24 cellular contexts compared by ENCODE assay signal in the genomic region with DNA sequence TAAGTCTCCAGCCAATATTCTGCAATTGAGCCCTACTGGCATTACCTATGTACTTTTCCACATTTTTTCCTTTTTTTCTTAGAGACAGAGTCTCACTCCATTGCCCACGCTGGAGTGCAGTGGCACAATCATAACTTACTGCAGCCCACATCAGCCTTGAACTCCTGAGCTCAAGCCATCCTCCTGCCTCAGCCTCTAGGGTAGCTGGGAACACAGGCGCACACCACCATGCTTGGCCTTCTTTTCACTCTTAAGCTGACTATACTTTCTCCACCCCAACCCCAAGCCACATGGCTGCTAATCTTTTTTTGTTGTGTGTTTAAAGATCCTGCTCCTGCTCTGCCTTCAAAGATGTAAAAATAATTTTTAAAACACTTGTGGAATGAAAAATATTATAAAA. TPM values are rescaled to one million over a fixed set of nuclear protein-coding genes. Genes with fewer than 3 reads are reported as not detected.
DNase-seq lines count a peak whose midpoint lies in the region; ATAC-seq and TF ChIP-seq lines count a peak whose summit lies in the region.
"Had no signal": no experiment of that assay in that cellular context is flagged by ENCODE, and none has a peak within 500 bp of the region (broad histone marks: within the 10 kb centered on the region; RNA-seq: fewer than 3 reads in every experiment).

No MANE protein-coding gene starts in this region.

- no peak overlapping the region for H3K23ac ChIP-seq in H9 (ENCODE audit: insufficient read length, low read depth, low read length)

- H3K36me3 Mint-ChIP-seq in T-helper 1 cell treated with Interleukin-12 subunit alpha and Interleukin-12 subunit beta and Interleukin-4 antibody, amounts not matched to agents 30 μg/mL and 1 μg/mL, for 36 hours (ENCODE audit: low read depth): no peaks in the 10 kb centered on the region
- H3K36me3 Mint-ChIP-seq in H9 (ENCODE audit: insufficient read depth in 1 of 3, low read depth in 3 of 3) (peaks cover 0 to 5% (median 0%) of the 10 kb centered on the region in 3 experiments; a peak in 3 of 7 replicates), nephron (ENCODE audit: low read depth) (no peaks in the 10 kb centered on the region)
- H3K36me3 Mint-ChIP-seq: IgD-negative memory B cell had no signal

- H3K18ac ChIP-seq in H9 (ENCODE audit: insufficient read length, low read depth, low read length): peak overlapping the region; percentile 46

- H3K4me3 ChIP-seq in colonic mucosa (no peak overlapping the region), GM23248 (no peak overlapping the region)
- H3K4me3 ChIP-seq: cardiac muscle cell, lung, SJSA1, skin epidermis had no signal

- H3K4me3 Mint-ChIP-seq in T-helper 1 cell treated with Interleukin-12 subunit alpha and Interleukin-12 subunit beta and Interleukin-4 antibody, amounts not matched to agents 30 μg/mL and 1 μg/mL, for 36 hours: no peak overlapping the region
- H3K4me3 Mint-ChIP-seq in H9: no peak overlapping the region; a peak in 1 of 5 replicates
- H3K4me3 Mint-ChIP-seq in nephron: peak overlapping the region; percentile 68 to 77 (median 75)

- H4K20me1 ChIP-seq in H9 (ENCODE audit: control insufficient read depth, insufficient read depth, insufficient read length) (no peaks in the 10 kb centered on the region), GM23248 (ENCODE audit: insufficient read depth) (no peaks in the 10 kb centered on the region)

- H3K9me3 ChIP-seq in H9 (ENCODE audit: control insufficient read depth, low read depth, low read length): no peaks in the 10 kb centered on the region
- H3K9me3 ChIP-seq in colonic mucosa: no peaks in the 10 kb centered on the region
- no peaks in the 10 kb centered on the region for H3K9me3 ChIP-seq in GM23248 (ENCODE audit: low read depth)
- H3K9me3 ChIP-seq: SJSA1 had no signal

- peaks cover 3% of the 10 kb centered on the region for H3K23me2 ChIP-seq in H9 (ENCODE audit: insufficient read length, low read depth, low read length, poor library complexity, severe bottlenecking)

- no peak overlapping the region for H2BK15ac ChIP-seq in H9 (ENCODE audit: low read depth, low read length)

- H3K79me2 ChIP-seq in H9 (ENCODE audit: insufficient read depth, low read length) (peaks cover 2% of the 10 kb centered on the region; the same call in 1 of the 2 replicates), GM23248 (ENCODE audit: insufficient read depth) (peaks cover 28% of the 10 kb centered on the region)

- H3K4ac ChIP-seq in H9 (ENCODE audit: low read depth, low read length): no peak overlapping the region

- H2AFZ ChIP-seq in H9 (ENCODE audit: low read length): no peak overlapping the region
- no peak overlapping the region for H2AFZ ChIP-seq in GM23248

- no peak overlapping the region for H3K9ac ChIP-seq in H9 (ENCODE audit: extremely low read depth, insufficient read length, low read length)
- H3K9ac ChIP-seq in colonic mucosa (ENCODE audit: low read depth in 2 of 2, low read length in 2 of 2): no peak overlapping the region
- no peak overlapping the region for H3K9ac ChIP-seq in GM23248

- no peak overlapping the region for H2AK5ac ChIP-seq in H9 (ENCODE audit: insufficient read length, low read length)

- no peak overlapping the region for H3K56ac ChIP-seq in H9 (ENCODE audit: insufficient read length, low read depth, low read length)

- TF ChIP-seq CTCF in H9 (conservative IDR thresholded peaks at IDR 0.05) (no peak), colonic mucosa (IDR thresholded peaks at IDR 0.05) (no peak), nephron (IDR thresholded peaks at IDR 0.05; ENCODE audit: unreplicated experiment in 3 of 3) (no peak)

- no peak overlapping the region for H4K91ac ChIP-seq in H9 (ENCODE audit: insufficient read length, low read depth, low read length)

- intact Hi-C loops in colonic mucosa (cut with DNase I) (no loop called here), sciatic nerve (cut with DNase I) (no loop called here)

- no peaks in the 10 kb centered on the region for H3K27me3 ChIP-seq in H9 (ENCODE audit: insufficient read depth, low read length)
- no peaks in the 10 kb centered on the region for H3K27me3 ChIP-seq in colonic mucosa
- H3K27me3 ChIP-seq in GM23248 (replicated peaks; ENCODE audit: insufficient read depth): no peaks in the 10 kb centered on the region
- H3K27me3 ChIP-seq: cardiac muscle cell, SJSA1 had no signal

- ATAC-seq in sciatic nerve: no peak
- ATAC-seq: activated CD8-positive, alpha-beta T cell treated with anti-CD3 and anti-CD28 coated beads, Interleukin-2, amount 10 ng/mL, durations not matched to agents 7 days and 5 days had no signal

- no peak overlapping the region for H4K5ac ChIP-seq in H9 (ENCODE audit: insufficient read length, low read depth, low read length)

- H3F3A ChIP-seq in GM23248 (ENCODE audit: insufficient read depth): peaks cover 17% of the 10 kb centered on the region

- no peak overlapping the region for H3K27ac ChIP-seq in H9 (ENCODE audit: insufficient read length, low read depth, low read length)
- no peak overlapping the region for H3K27ac ChIP-seq in colonic mucosa
- no peak overlapping the region for H3K27ac ChIP-seq in GM23248
- H3K27ac ChIP-seq: cardiac muscle cell, SJSA1, skin epidermis had no signal

- H3K14ac ChIP-seq in H9 (ENCODE audit: insufficient read depth, low read length): no peak overlapping the region

- no peaks in the 10 kb centered on the region; the same call in 1 of the 2 replicates for H3K4me1 ChIP-seq in H9 (ENCODE audit: insufficient read depth, low read length)
- peaks cover 10% of the 10 kb centered on the region for H3K4me1 ChIP-seq in colonic mucosa
- H3K4me1 ChIP-seq in GM23248 (ENCODE audit: insufficient read depth): peaks cover 22% of the 10 kb centered on the region

- peak overlapping the region; percentile 14 for H3K27ac Mint-ChIP-seq in T-helper 1 cell treated with Interleukin-12 subunit alpha and Interleukin-12 subunit beta and Interleukin-4 antibody, amounts not matched to agents 30 μg/mL and 1 μg/mL, for 36 hours
- H3K27ac Mint-ChIP-seq in H9 (no peak overlapping the region; a peak in 1 of 7 replicates), nephron (peak overlapping the region in 1 of 3 experiments; percentile 85)
- H3K27ac Mint-ChIP-seq: activated CD8-positive, alpha-beta T cell treated with anti-CD3 and anti-CD28 coated beads, Interleukin-2, amount 10 ng/mL, durations not matched to agents 7 days and 5 days; IgD-negative memory B cell; T-helper 2 cell treated with Interferon-gamma antibody and Interleukin-4, amounts not matched to agents 5 μg/mL and 100 μg/mL, for 36 hours had no signal

- H3K9me3 Mint-ChIP-seq in T-helper 1 cell treated with Interleukin-12 subunit alpha and Interleukin-12 subunit beta and Interleukin-4 antibody, amounts not matched to agents 30 μg/mL and 1 μg/mL, for 36 hours: no peaks in the 10 kb centered on the region
- H3K9me3 Mint-ChIP-seq in H9: no peaks in the 10 kb centered on the region; a peak in 1 of 5 replicates
- no peaks in the 10 kb centered on the region for H3K9me3 Mint-ChIP-seq in nephron
- H3K9me3 Mint-ChIP-seq: IgD-negative memory B cell; T-helper 2 cell treated with Interferon-gamma antibody and Interleukin-4, amounts not matched to agents 5 μg/mL and 100 μg/mL, for 36 hours had no signal

- no peak overlapping the region for H2BK5ac ChIP-seq in H9 (ENCODE audit: insufficient read length, low read length)

- in situ Hi-C loops in GM23248 (cut with MboI): no loop called here

- peaks cover 2% of the 10 kb centered on the region for H3K79me1 ChIP-seq in H9 (ENCODE audit: insufficient read depth, low read depth, low read length, poor library complexity, severe bottlenecking)

- H2BK120ac ChIP-seq in H9 (ENCODE audit: low read depth, low read length, poor library complexity, severe bottlenecking): no peak overlapping the region

- H3K4me1 Mint-ChIP-seq in T-helper 1 cell treated with Interleukin-12 subunit alpha and Interleukin-12 subunit beta and Interleukin-4 antibody, amounts not matched to agents 30 μg/mL and 1 μg/mL, for 36 hours (ENCODE audit: low read depth): peaks cover 5% of the 10 kb centered on the region
- H3K4me1 Mint-ChIP-seq in H9: peaks cover 18 to 27% of the 10 kb centered on the region in 2 experiments
- peaks cover 8% of the 10 kb centered on the region for H3K4me1 Mint-ChIP-seq in nephron

- DNase-seq in T-helper 1 cell: no peak
- DNase-seq in H9: no peak
- peak; percentile 5 for DNase-seq in colonic mucosa
- DNase-seq in sciatic nerve (ENCODE audit: low spot score): no peak
- DNase-seq in EL: no peak
- DNase-seq in GM23248: no peak
- DNase-seq: activated CD4-positive, CD25-positive, alpha-beta regulatory T cell; activated CD8-positive, alpha-beta T cell treated with anti-CD3 and anti-CD28 coated beads, Interleukin-2, amount 10 ng/mL, durations not matched to agents 7 days and 5 days; activated naive CD4-positive, alpha-beta T cell; activated T-cell treated with anti-CD3 and anti-CD28 coated beads, Interleukin-2, amount 50 U/mL, for 1 hour; AML-193; dermis blood vessel endothelial cell; head of caudate nucleus; NCI-H1092 treated with DMSO at 0.1 percent for 48 hours; NCI-H1930; NCI-H69 had no signal

- H3T11ph ChIP-seq in H9 (ENCODE audit: low read length): no peak overlapping the region

- H2BK12ac ChIP-seq in H9 (ENCODE audit: insufficient read length, low read depth, low read length): no peak overlapping the region

- WGBS in H9 (ENCODE audit: extremely low coverage, insufficient read length, low lambda C conversion rate): no CpG with 5 or more reads among the region's 2 CpGs
- WGBS in GM23248 (ENCODE audit: low coverage in 1 of 2, low lambda C conversion rate in 2 of 2, missing lambda C conversion rate in 2 of 2), 2 experiments: 93 to 99% methylated on average over 2 of the region's 2 CpGs

- no peaks in the 10 kb centered on the region for H3K9me2 ChIP-seq in GM23248 (ENCODE audit: insufficient read depth)

- H3K27me3 Mint-ChIP-seq in T-helper 1 cell treated with Interleukin-12 subunit alpha and Interleukin-12 subunit beta and Interleukin-4 antibody, amounts not matched to agents 30 μg/mL and 1 μg/mL, for 36 hours (ENCODE audit: low read depth): peaks cover 60% of the 10 kb centered on the region
- H3K27me3 Mint-ChIP-seq in H9 (ENCODE audit: low read depth) (no peaks in the 10 kb centered on the region), nephron (ENCODE audit: low read depth) (peaks cover 6% of the 10 kb centered on the region)

- no peak overlapping the region for H2BK20ac ChIP-seq in H9 (ENCODE audit: low read depth, low read length, poor library complexity, severe bottlenecking)

- H3K4me2 ChIP-seq in H9 (ENCODE audit: insufficient read depth, insufficient read length, low read length): no peak overlapping the region
- no peak overlapping the region for H3K4me2 ChIP-seq in GM23248 (ENCODE audit: unreplicated experiment)

- no peak overlapping the region for H4K8ac ChIP-seq in H9 (replicated peaks; ENCODE audit: insufficient read length, low read depth, low read length)

- H3K36me3 ChIP-seq in colonic mucosa (no peaks in the 10 kb centered on the region), GM23248 (ENCODE audit: low read depth) (peaks cover 9% of the 10 kb centered on the region; the same call in 1 of the 2 replicates)

RNA-seq across cellular contexts. Expression of a gene that starts 1.6 kb away (rescaled TPM):
- 16.8 and 20.0 TPM in 2 replicates for total RNA-seq in H9 (2021)
- 10 to 100 TPM in 1 of 2 donors, 1 to 10 TPM in 1; 3.7 to 11.3 TPM for total RNA-seq in colonic mucosa
- total RNA-seq in sciatic nerve: 59.1 TPM
- 23.0 and 28.5 TPM in 2 replicates for total RNA-seq in GM23248 (2014; rRNA removed; shearing (Covaris generic))
- 10.6 and 11.8 TPM in 2 replicates for polyA plus RNA-seq in GM23248 (2016; fragmentation: Nextera tagmentation; extraction: Ambion mirVana)

Comparison
In these comparisons a context has a peak if more than half of its experiments do, and no peak if none do; other contexts are left out.
1. H3K4me3 Mint-ChIP-seq: peak in nephron (3 of 3); none in T-helper 1 cell treated with Interleukin-12 subunit alpha and Interleukin-12 subunit beta and Interleukin-4 antibody, amounts not matched to agents 30 μg/mL and 1 μg/mL, for 36 hours (single experiment) and H9 (0 of 2).